Comparison of ENCODE assay signal across 9 cellular contexts in the genomic region with DNA sequence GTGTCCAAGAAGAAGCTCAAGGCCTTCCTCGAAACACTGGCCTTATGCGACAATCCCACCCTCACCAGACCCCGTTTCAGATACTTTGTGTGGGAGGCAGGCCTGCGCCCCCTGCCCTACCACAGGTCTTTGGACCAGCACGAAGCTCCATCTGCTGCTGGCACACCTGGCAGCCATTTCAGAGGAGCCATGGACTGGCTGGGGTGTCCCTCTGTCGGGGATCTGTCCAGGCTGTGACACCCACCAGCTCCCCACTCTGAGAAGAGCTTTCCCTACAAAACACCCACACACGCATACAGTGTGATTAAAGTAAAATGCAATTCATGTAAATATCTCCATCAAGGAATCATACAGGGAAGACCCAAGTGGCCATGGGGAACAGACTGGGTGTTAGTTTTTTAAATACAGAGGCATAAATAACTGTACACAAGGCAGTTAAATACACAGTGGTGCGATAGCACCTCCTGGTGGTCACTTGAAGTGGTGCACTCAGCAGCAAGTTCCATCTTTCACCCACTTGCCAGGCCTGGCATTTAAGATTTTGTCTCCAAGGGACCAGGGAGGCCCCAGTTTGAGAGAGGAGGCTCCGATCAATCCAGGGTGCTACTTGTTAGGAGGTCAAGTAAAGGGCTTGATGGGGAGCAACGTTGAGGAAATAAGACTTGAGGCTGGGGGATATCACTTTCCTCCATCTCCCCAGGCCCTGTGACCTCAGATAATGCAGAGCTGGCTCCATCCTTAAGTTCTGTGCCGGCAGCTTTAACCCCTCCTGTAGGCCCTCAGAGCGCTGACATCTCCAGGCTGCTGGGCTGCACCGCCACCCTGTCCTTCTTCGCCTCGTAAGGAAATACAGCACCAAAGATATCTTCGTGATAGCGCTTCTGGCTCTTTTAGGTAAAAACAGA. TPM values are rescaled to one million over a fixed set of nuclear protein-coding genes. Genes with fewer than 3 reads are reported as not detected.
DNase-seq lines count a peak whose midpoint lies in the region; ATAC-seq and TF ChIP-seq lines count a peak whose summit lies in the region.
"Had no signal": no experiment of that assay in that cellular context is flagged by ENCODE, and none has a peak within 500 bp of the region (broad histone marks: within the 10 kb centered on the region; RNA-seq: fewer than 3 reads in every experiment).

No MANE protein-coding gene starts in this region.

- ATAC-seq in aorta (ENCODE audit: low FRiP score) (no peak), GM21576 (IDR thresholded peaks at IDR 0.05; ENCODE audit: unreplicated experiment) (no peak)

- H3K27ac ChIP-seq in liver (ENCODE audit: low read depth in 1 of 2, low read length in 2 of 2) = no peak overlapping the region
- H3K27ac ChIP-seq in aorta (ENCODE audit: low read depth in 1 of 2, low read length in 2 of 2) = no peak overlapping the region

- CTCF ChIA-PET in MCF 10A (lab: Yijun Ruan, JAX) = interaction anchor here (0.5 to 13.9 kb wide), 59 partner anchors 8 to 1097 kb away, joined by 3 to 377 read pairs (median 4); partner anchors contain the start of gene LYRM9

- H3K4me1 ChIP-seq in liver (ENCODE audit: control insufficient read depth in 4 of 4, insufficient read depth in 4 of 4, low read length in 3 of 4) (no peaks in the 10 kb centered on the region), aorta (ENCODE audit: control insufficient read depth in 1 of 2, insufficient read depth in 2 of 2, low read length in 2 of 2) (no peaks in the 10 kb centered on the region)

- DNase-seq in COLO829 (ENCODE audit: low spot score) (peak; percentile 18), HFFc6 (peak; percentile 32), T-helper 2 cell (peak in 3 of 5 experiments; percentile 25 to 50 (median 44)), MCF 10A (ENCODE audit: unreplicated experiment) (peak; percentile 60), aorta (no peak)
- DNase-seq in stimulated activated CD8-positive, alpha-beta memory T cell treated with anti-CD3 and anti-CD28 coated beads, Interleukin-15, amount 100 ng/mL, for 1 hour (ENCODE audit: low read depth) = peak; percentile 19
- DNase-seq: activated B cell treated with CpG ODN at 0.5 μM for 24 hours had no signal

- no peak overlapping the region for H3K27ac Mint-ChIP-seq in HFFc6
- H3K27ac Mint-ChIP-seq in MCF 10A (ENCODE audit: low read depth, unreplicated experiment) = no peak overlapping the region
- H3K27ac Mint-ChIP-seq: activated B cell treated with CpG ODN at 0.5 μM for 24 hours had no signal

- no TSS peak for BruUV-seq in MCF 10A (replicated peaks; lab: Mats Ljungman, UMichigan)

- TF ChIP-seq CTCF in HFFc6 (IDR thresholded peaks at IDR 0.05) = peak; percentile 99
- peak; percentile 94 for TF ChIP-seq CTCF in MCF 10A (IDR thresholded peaks at IDR 0.05; ENCODE audit: unreplicated experiment)
- peak; percentile 85 for TF ChIP-seq CTCF in liver (IDR thresholded peaks at IDR 0.05; ENCODE audit: low read depth, low read length, missing input control)

- POLR2A ChIA-PET in MCF 10A (lab: Yijun Ruan, JAX) = no interaction called here

- H3K36me3 Mint-ChIP-seq in HFFc6 (ENCODE audit: low read depth) = no peaks in the 10 kb centered on the region
- no peaks in the 10 kb centered on the region for H3K36me3 Mint-ChIP-seq in MCF 10A (ENCODE audit: insufficient read depth, unreplicated experiment)

- H3K27me3 ChIP-seq in liver (ENCODE audit: control insufficient read depth in 4 of 4, insufficient read depth in 4 of 4, low read length in 3 of 4) (no peaks in the 10 kb centered on the region), aorta (ENCODE audit: control insufficient read depth in 1 of 2, insufficient read depth in 2 of 2, low read length in 1 of 2) (no peaks in the 10 kb centered on the region)

- no peak overlapping the region for H3K4me3 ChIP-seq in liver (ENCODE audit: low read depth in 1 of 3, low read length in 3 of 3)
- H3K4me3 ChIP-seq in aorta (ENCODE audit: low read length in 2 of 2) = no peak overlapping the region

- H3K4me3 Mint-ChIP-seq in HFFc6 (no peak overlapping the region), MCF 10A (ENCODE audit: unreplicated experiment) (no peak overlapping the region)
- H3K4me3 Mint-ChIP-seq: activated B cell treated with CpG ODN at 0.5 μM for 24 hours had no signal

- H3K27me3 Mint-ChIP-seq in HFFc6 (ENCODE audit: insufficient read depth) = peaks cover 9% of the 10 kb centered on the region
- peaks cover 18% of the 10 kb centered on the region for H3K27me3 Mint-ChIP-seq in MCF 10A (ENCODE audit: insufficient read depth, unreplicated experiment)

- intact Hi-C loops in MCF 10A (cut with micrococcal nuclease) (loop anchor here (1.0 to 2.0 kb wide), 3 partner anchors 124 to 153 kb away; no protein-coding TSS in a partner anchor), aorta (cut with DNase I) (loop anchor here (2.0 to 5.0 kb wide), 3 partner anchors 102 to 126 kb away; no protein-coding TSS in a partner anchor)

- H3K36me3 ChIP-seq in liver (ENCODE audit: control insufficient read depth in 4 of 4, insufficient read depth in 3 of 4, low read depth in 1 of 4, low read length in 3 of 4) (no peaks in the 10 kb centered on the region), aorta (ENCODE audit: control insufficient read depth in 1 of 2, insufficient read depth in 2 of 2, low read length in 1 of 2) (no peaks in the 10 kb centered on the region)

- 68% methylated on average over 17 of the region's 17 CpGs for WGBS in liver
- 74 to 75% methylated on average over 17 of the region's 17 CpGs for WGBS in aorta, 2 donors

- no peaks in the 10 kb centered on the region for H3K9me3 Mint-ChIP-seq in HFFc6
- H3K9me3 Mint-ChIP-seq in MCF 10A (ENCODE audit: unreplicated experiment) = no peaks in the 10 kb centered on the region
- H3K9me3 Mint-ChIP-seq: activated B cell treated with CpG ODN at 0.5 μM for 24 hours had no signal

- H3K9me3 ChIP-seq in liver (ENCODE audit: control insufficient read depth in 4 of 4, low read length in 3 of 4) (no peaks in the 10 kb centered on the region), aorta (ENCODE audit: control insufficient read depth, low read length) (no peaks in the 10 kb centered on the region)

- H3K4me1 Mint-ChIP-seq in HFFc6 (ENCODE audit: low read depth) (no peaks in the 10 kb centered on the region), MCF 10A (ENCODE audit: insufficient read depth, unreplicated experiment) (no peaks in the 10 kb centered on the region)
- H3K4me1 Mint-ChIP-seq: activated B cell treated with CpG ODN at 0.5 μM for 24 hours had no signal

- H3K9ac ChIP-seq in liver (ENCODE audit: low read depth in 1 of 2, low read length in 2 of 2) = no peak overlapping the region

- TF ChIP-seq RAD21 in liver (IDR thresholded peaks at IDR 0.05) = peak; percentile 82 to 84

TF ChIP-seq in liver, 16 proteins besides CTCF, POLR2A, EP300 and RAD21:
- TF ChIP-seq HNF4A (conservative IDR thresholded peaks at IDR 0.05) (no peak), YY1 (IDR thresholded peaks at IDR 0.05) (no peak), TAF1 (conservative IDR thresholded peaks at IDR 0.05) (no peak), FOXA2 (IDR thresholded peaks at IDR 0.05) (peak; percentile 10)
- TF ChIP-seq, protein P1, sequence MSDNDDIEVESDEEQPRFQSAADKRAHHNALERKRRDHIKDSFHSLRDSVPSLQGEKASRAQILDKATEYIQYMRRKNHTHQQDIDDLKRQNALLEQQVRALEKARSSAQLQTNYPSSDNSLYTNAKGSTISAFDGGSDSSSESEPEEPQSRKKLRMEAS (IDR thresholded peaks at IDR 0.05) = no peak

RNA-seq across cellular contexts. Expression of gene NOS2, which starts 43.6 kb away (rescaled TPM):
- total RNA-seq in HFFc6 (2021; fragmentation: NEBNext Ultra II Directional; extraction: Animal tissue kit (Norgen Biotek cat#: 25700)) = not detected
- not detected in 2 replicates for total RNA-seq in MCF 10A (2022)
- total RNA-seq in liver = under 1 TPM in 1 of 2 donors, not detected in 1; under 0.01 TPM
- polyA plus RNA-seq in liver = under 1 TPM in 1 of 2 donors, not detected in 1; 0.01 TPM
- total RNA-seq in aorta = under 1 TPM; 0.16 to 0.48 TPM
- under 1 TPM; 0.36 to 0.38 TPM for polyA plus RNA-seq in aorta
- total RNA-seq: activated B cell treated with CpG ODN at 0.5 μM for 24 hours had no signal

Comparison
In these comparisons a context has a peak if more than half of its experiments do, and no peak if none do; other contexts are left out.
1. DNase-seq: peak in COLO829 (single experiment), HFFc6 (single experiment), T-helper 2 cell (3 of 5), MCF 10A (single experiment) and stimulated activated CD8-positive, alpha-beta memory T cell treated with anti-CD3 and anti-CD28 coated beads, Interleukin-15, amount 100 ng/mL, for 1 hour (single experiment); none in aorta (0 of 2).
2. Peak in every context shown above with its lines, with median percentiles within 50 percentile points of each other: CTCF ChIP-seq.